Comparison of ENCODE assay signal across 8 cellular contexts in genomic region chr2:74421248-74421870, GRCh38. TPM values are rescaled to one million over a fixed set of nuclear protein-coding genes. Genes with fewer than 3 reads are reported as not detected.
DNase-seq lines count a peak whose midpoint lies in the region; TF ChIP-seq lines count a peak whose summit lies in the region.

TSS of gene C2orf81 (minus strand) at chr2:74421619. CDS start at chr2:74421560, 59 bp downstream.
TSS of gene WDR54 (plus strand) at chr2:74421730. CDS start at chr2:74422154, 424 bp downstream.

- no peaks in the 10 kb centered on the region for H3K9me3 ChIP-seq in thymus (ENCODE audit: control insufficient read depth)

- H3K27me3 ChIP-seq in GM06990 (replicated peaks; ENCODE audit: control insufficient read depth, insufficient read depth, low read length) (no peaks in the 10 kb centered on the region), thymus (ENCODE audit: control insufficient read depth, insufficient read depth) (no peaks in the 10 kb centered on the region)

- H3K9me3 Mint-ChIP-seq in HFFc6 = no peaks in the 10 kb centered on the region
- H3K9me3 Mint-ChIP-seq in activated naive CD4-positive, alpha-beta T cell treated with anti-CD3 and anti-CD28 coated beads, Interleukin-2, amount 10 ng/mL, durations not matched to agents 7 days and 5 days = no peaks in the 10 kb centered on the region
- no peaks in the 10 kb centered on the region for H3K9me3 Mint-ChIP-seq in osteocyte (ENCODE audit: unreplicated experiment)

- H3K4me1 ChIP-seq in thymus (ENCODE audit: control insufficient read depth, insufficient read depth, low read length) = peaks cover 6% of the 10 kb centered on the region

- H3K4me3 Mint-ChIP-seq in HFFc6 = peak within 1 kb of the TSS; percentile 98
- peak within 1 kb of the TSS; percentile 98 for H3K4me3 Mint-ChIP-seq in activated naive CD4-positive, alpha-beta T cell treated with anti-CD3 and anti-CD28 coated beads, Interleukin-2, amount 10 ng/mL, durations not matched to agents 7 days and 5 days
- H3K4me3 Mint-ChIP-seq in osteocyte (ENCODE audit: unreplicated experiment) = peak within 1 kb of the TSS; percentile 97

- DNase-seq in GM06990 (ENCODE audit: extremely low read depth, insufficient read length) (peak; percentile 99), HFFc6 (peak; percentile 87), NAMALWA (ENCODE audit: low spot score) (peak; percentile 96), SK-MEL-5 (ENCODE audit: low read depth, low spot score) (peak; percentile 88), glomerular visceral epithelial cell (ENCODE audit: extremely low spot score) (peak; percentile 89), osteocyte (ENCODE audit: extremely low spot score, unreplicated experiment) (peak; percentile 94)
- DNase-seq in activated naive CD4-positive, alpha-beta T cell treated with anti-CD3 and anti-CD28 coated beads, Interleukin-2, amount 10 ng/mL, durations not matched to agents 7 days and 5 days = peak; percentile 96

- H3K4me1 Mint-ChIP-seq in HFFc6 (ENCODE audit: low read depth) = peaks cover 41% of the 10 kb centered on the region
- H3K4me1 Mint-ChIP-seq in activated naive CD4-positive, alpha-beta T cell treated with anti-CD3 and anti-CD28 coated beads, Interleukin-2, amount 10 ng/mL, durations not matched to agents 7 days and 5 days = peaks cover 38% of the 10 kb centered on the region
- H3K4me1 Mint-ChIP-seq in osteocyte (ENCODE audit: unreplicated experiment) = peaks cover 8% of the 10 kb centered on the region

- TF ChIP-seq CTCF in GM06990 (IDR thresholded peaks at IDR 0.05; ENCODE audit: insufficient read depth, low read length, poor library complexity, severe bottlenecking) (no peak), HFFc6 (IDR thresholded peaks at IDR 0.05) (no peak), osteocyte (IDR thresholded peaks at IDR 0.05) (no peak)

- no peaks in the 10 kb centered on the region; the same call in 1 of the 2 replicates for H3K27me3 Mint-ChIP-seq in HFFc6 (ENCODE audit: insufficient read depth)
- peaks cover 26% of the 10 kb centered on the region for H3K27me3 Mint-ChIP-seq in activated naive CD4-positive, alpha-beta T cell treated with anti-CD3 and anti-CD28 coated beads, Interleukin-2, amount 10 ng/mL, durations not matched to agents 7 days and 5 days
- H3K27me3 Mint-ChIP-seq in osteocyte (ENCODE audit: unreplicated experiment) = peaks cover 4% of the 10 kb centered on the region

- H3K36me3 Mint-ChIP-seq in HFFc6 (ENCODE audit: low read depth) (peaks cover 15% of the 10 kb centered on the region), osteocyte (ENCODE audit: unreplicated experiment) (peaks cover 5% of the 10 kb centered on the region)
- peaks cover 17% of the 10 kb centered on the region for H3K36me3 Mint-ChIP-seq in activated naive CD4-positive, alpha-beta T cell treated with anti-CD3 and anti-CD28 coated beads, Interleukin-2, amount 10 ng/mL, durations not matched to agents 7 days and 5 days

- H3K36me3 ChIP-seq in GM06990 (ENCODE audit: control insufficient read depth, insufficient read depth, low read length) (peaks cover 8% of the 10 kb centered on the region), thymus (ENCODE audit: control insufficient read depth, insufficient read depth) (peaks cover 12% of the 10 kb centered on the region)

- H3K4me3 ChIP-seq in GM06990 (replicated peaks; ENCODE audit: low read depth, low read length) (peak within 1 kb of the TSS; percentile 97), thymus (ENCODE audit: low read length) (peak within 1 kb of the TSS; percentile 70)

- CTCF ChIA-PET in activated naive CD4-positive, alpha-beta T cell treated with anti-CD3 and anti-CD28 coated beads, Interleukin-2, amount 10 ng/mL, durations not matched to agents 7 days and 5 days (lab: Charles Lee) = interaction anchor here (0.7 to 1.9 kb wide), 7 partner anchors 20 to 166 kb away, joined by 3 to 6 read pairs (median 4); partner anchors contain the start of genes INO80B and MOGS

- under 1% methylated on average over 56 of the region's 56 CpGs for WGBS in thymus

- H3K27ac ChIP-seq in thymus (ENCODE audit: low read depth) = peak within 1 kb of the TSS; percentile 86

- in situ Hi-C loops in SK-MEL-5 (cut with HindIII; ENCODE audit: low pct_unique_long_range_greater_than_20kb, low sequenced_read_pairs) = no loop called here

- H3K27ac Mint-ChIP-seq in HFFc6 (peak within 1 kb of the TSS; percentile 98), osteocyte (ENCODE audit: unreplicated experiment) (peak within 1 kb of the TSS; percentile 89)
- peak within 1 kb of the TSS; percentile 98 for H3K27ac Mint-ChIP-seq in activated naive CD4-positive, alpha-beta T cell treated with anti-CD3 and anti-CD28 coated beads, Interleukin-2, amount 10 ng/mL, durations not matched to agents 7 days and 5 days

RNA-seq across cellular contexts. Expression of gene C2orf81, which starts in this region (rescaled TPM):
- total RNA-seq in HFFc6 (2021; fragmentation: NEBNext Ultra II Directional; extraction: Animal tissue kit (Norgen Biotek cat#: 25700)) = 1 to 10 TPM in 5 of 6 experiments, under 1 TPM in 1; 0.53 to 2.3 (median 1.4) TPM
- total RNA-seq in SK-MEL-5 (2014; rRNA removed; shearing (Covaris generic)) = 0.53 and 0.85 TPM in 2 replicates
- 1.3 and 2.8 TPM in 2 replicates for polyA plus RNA-seq in SK-MEL-5 (2015; cell fraction: cytosol; rRNA removed)
- polyA plus RNA-seq in SK-MEL-5 (2015; cell fraction: nucleus; rRNA removed) = 2.7 and 2.9 TPM in 2 replicates
- total RNA-seq in osteocyte = 2.4 and 2.8 TPM in 2 replicates
- polyA plus RNA-seq in thymus = 5.3 TPM

RNA-seq across cellular contexts. Expression of gene WDR54, which starts in this region (rescaled TPM):
- 10 to 100 TPM; 30.7 to 37.7 (median 33.4) TPM for total RNA-seq in HFFc6 (2021; fragmentation: NEBNext Ultra II Directional; extraction: Animal tissue kit (Norgen Biotek cat#: 25700))
- total RNA-seq in SK-MEL-5 (2014; rRNA removed; shearing (Covaris generic)) = 26.9 and 27.7 TPM in 2 replicates
- 24.5 and 30.6 TPM in 2 replicates for polyA plus RNA-seq in SK-MEL-5 (2015; cell fraction: cytosol; rRNA removed)
- polyA plus RNA-seq in SK-MEL-5 (2015; cell fraction: nucleus; rRNA removed) = 9.2 and 22.0 TPM in 2 replicates
- total RNA-seq in osteocyte = 15.8 and 16.2 TPM in 2 replicates
- polyA plus RNA-seq in thymus = 32.5 TPM

Comparison
In these comparisons a context has a peak if more than half of its experiments do, and no peak if none do; other contexts are left out.
1. Peak in every context shown above with its lines: DNase-seq, H3K4me3 ChIP-seq and H3K27ac ChIP-seq.